Comparison of ENCODE assay signal across 13 cellular contexts in genomic region chr19:54199401-54199800, GRCh38. TPM values are rescaled to one million over a fixed set of nuclear protein-coding genes. Genes with fewer than 3 reads are reported as not detected.
A peak's percentile ranks its signal among the peaks of the same experiment; 100 is the strongest.
DNase-seq lines count a peak whose midpoint lies in the region; ATAC-seq, FAIRE-seq and TF ChIP-seq lines count a peak whose summit lies in the region.
"Had no signal": no experiment of that assay in that cellular context is flagged by ENCODE, and none has a peak within 500 bp of the region (broad histone marks: within the 10 kb centered on the region; RNA-seq: fewer than 3 reads in every experiment).

No MANE protein-coding gene starts in this region.

- in situ Hi-C loops in Panc1 (cut with HindIII; ENCODE audit: low pct_unique_long_range_greater_than_20kb, low sequenced_read_pairs): no loop called here

- H3K79me1 ChIP-seq in H1 (ENCODE audit: low read depth, low read length): peaks cover 6% of the 10 kb centered on the region; the same call in 1 of the 2 replicates

- peaks cover 23 to 30% of the 10 kb centered on the region in 2 experiments for H4K20me1 ChIP-seq in H1 (replicated peaks in 1 of 2; ENCODE audit: control insufficient read depth in 1 of 2, insufficient read depth in 2 of 2, low read length in 2 of 2)

- no peak overlapping the region for H3K56ac ChIP-seq in H1 (replicated peaks; ENCODE audit: insufficient read length, low read depth, low read length)

- H3K27me3 ChIP-seq in Panc1 (ENCODE audit: control insufficient read depth, insufficient read depth, low read length): no peaks in the 10 kb centered on the region
- H3K27me3 ChIP-seq in H1 (replicated peaks in 1 of 4; ENCODE audit: control insufficient read depth in 3 of 4, extremely low read depth in 1 of 4, insufficient read depth in 3 of 4, low read length in 3 of 4): no peaks in the 10 kb centered on the region

- peaks cover 25% of the 10 kb centered on the region for H3K36me3 ChIP-seq in Panc1 (ENCODE audit: control insufficient read depth, insufficient read depth, low read length)
- peaks cover 18 to 34% (median 25%) of the 10 kb centered on the region in 4 experiments for H3K36me3 ChIP-seq in H1 (ENCODE audit: control insufficient read depth in 2 of 4, insufficient read depth in 4 of 4, low read length in 3 of 4)

- peaks cover 20% of the 10 kb centered on the region for H3K23me2 ChIP-seq in H1 (ENCODE audit: low read depth, low read length)

- no TSS peak for BruUV-seq in Panc1 (replicated peaks; lab: Mats Ljungman, UMichigan)

- TF ChIP-seq CTCF in Panc1 (IDR thresholded peaks at IDR 0.05): no peak
- no peak for TF ChIP-seq CTCF in H1 (IDR thresholded peaks at IDR 0.05; ENCODE audit: control extremely low read depth in 1 of 3, insufficient read depth in 1 of 3, low read depth in 1 of 3, low read length in 3 of 3)

- H2AK5ac ChIP-seq in H1 (ENCODE audit: low read depth, low read length): no peak overlapping the region

- no peak overlapping the region for H3K4ac ChIP-seq in H1 (replicated peaks; ENCODE audit: insufficient read length, low read depth, low read length)

- H2BK5ac ChIP-seq in H1 (ENCODE audit: low read depth, low read length): no peak overlapping the region

- POLR2A ChIA-PET in Panc1 (lab: Charles Lee) (interaction anchor here (0.5 to 2.7 kb wide), 3 partner anchors 9 to 852 kb away, joined by 3 to 18 read pairs (median 5); partner anchors contain the start of genes MBOAT7 and TSEN34), H1 (lab: Charles Lee; ENCODE audit: partially characterized antibody) (interaction anchor here (0.8 to 28.7 kb wide), 18 partner anchors 8 to 422 kb away, joined by 3 to 909 read pairs (median 6); partner anchors contain the start of genes CNOT3, LENG1, MBOAT7 and PRPF31)

- no peak overlapping the region for H4K5ac ChIP-seq in H1 (ENCODE audit: insufficient read length, low read depth, low read length)

- no peak overlapping the region for H3K18ac ChIP-seq in H1 (ENCODE audit: extremely low read depth, low read length)

- no peak overlapping the region for H2BK15ac ChIP-seq in H1 (ENCODE audit: low read length)

- FAIRE-seq in H1 (lab: Jason Lieb, UNC): no peak

- CTCF ChIA-PET in Panc1 (lab: Charles Lee) (no interaction called here), H1 (lab: Charles Lee; ENCODE audit: partially characterized antibody) (interaction anchor here (0.6 to 3.2 kb wide), 4 partner anchors 10 to 67 kb away, joined by 3 to 10 read pairs (median 5); partner anchors contain the start of gene MBOAT7)

- H3K4me1 Mint-ChIP-seq in activated T-cell treated with anti-CD3 and anti-CD28 coated beads, Interleukin-2, amount 50 U/mL, for 4 hours (ENCODE audit: low read depth): peaks cover 35% of the 10 kb centered on the region
- peaks cover 20 to 43% of the 10 kb centered on the region in 2 donors for H3K4me1 Mint-ChIP-seq in stimulated activated naive B cell treated with anti-CD40 and anti-IgM and Interleukin-4, amounts not matched to agents 10 μg/mL and 1 μg/mL and 100 μg/mL, for 72 hours

- H3K4me1 ChIP-seq in Panc1 (ENCODE audit: control insufficient read depth, insufficient read depth, low read length) (peaks cover 26% of the 10 kb centered on the region), H1 (replicated peaks in 1 of 4; ENCODE audit: control insufficient read depth in 3 of 4, insufficient read depth in 4 of 4, low read length in 3 of 4) (peaks cover 9 to 23% (median 14%) of the 10 kb centered on the region in 4 experiments)

- H2AFZ ChIP-seq in H1 (ENCODE audit: low read length): no peak overlapping the region

- DNase-seq in activated T-cell treated with anti-CD3 and anti-CD28 coated beads, Interleukin-2, amount 50 U/mL, for 4 hours: no peak
- no peak for DNase-seq in activated T-cell treated with anti-CD3 and anti-CD28 coated beads, Interleukin-2, amount 50 U/mL, for 48 hours
- DNase-seq in Panc1 (ENCODE audit: low read depth, low spot score) (no peak), H1 (ENCODE audit: low read depth in 1 of 2, low spot score in 2 of 2) (no peak)
- no peak for DNase-seq in stimulated activated naive B cell treated with anti-CD40 and anti-IgM and Interleukin-4, amounts not matched to agents 10 μg/mL and 1 μg/mL and 100 μg/mL, for 72 hours
- DNase-seq: activated CD4-positive, alpha-beta T cell treated with anti-CD3 and anti-CD28 coated beads, Interleukin-2, amount 50 U/mL, for 48 hours; hippocampal formation; NCI-H1048; NCI-H524 had no signal

- 0 out of 7 replicates have a peak overlapping the region, but pooled peaks of 1 of the 4 experiments have one; percentile 30 for H3K9ac ChIP-seq in H1 (replicated peaks in 1 of 4; ENCODE audit: extremely low read depth in 1 of 4, low read depth in 3 of 4, low read length in 3 of 4)

- no peaks in the 10 kb centered on the region for H3K27me3 Mint-ChIP-seq in activated T-cell treated with anti-CD3 and anti-CD28 coated beads, Interleukin-2, amount 50 U/mL, for 4 hours (ENCODE audit: low read depth)
- H3K27me3 Mint-ChIP-seq in stimulated activated naive B cell treated with anti-CD40 and anti-IgM and Interleukin-4, amounts not matched to agents 10 μg/mL and 1 μg/mL and 100 μg/mL, for 72 hours: no peaks in the 10 kb centered on the region

- intact Hi-C loops in Panc1 (cut with micrococcal nuclease; ENCODE audit: unreplicated experiment): no loop called here

- no peak overlapping the region for H3K14ac ChIP-seq in H1 (ENCODE audit: insufficient read length)

- no peak overlapping the region for H2BK120ac ChIP-seq in H1 (replicated peaks; ENCODE audit: low read depth, low read length)

- 94% methylated on average over 16 of the region's 16 CpGs; no CpG with 5 or more reads in 1 of the 2 experiments for WGBS in H1 (ENCODE audit: extremely low coverage in 1 of 2, insufficient coverage in 1 of 2, insufficient read length in 1 of 2, insufficient replicate concordance in 2 of 2, low coverage in 1 of 2, low lambda C conversion rate in 2 of 2, missing lambda C conversion rate in 1 of 2), 2 experiments

- H2BK20ac ChIP-seq in H1 (ENCODE audit: low read length): no peak overlapping the region

- H3K9me3 ChIP-seq in Panc1 (ENCODE audit: control insufficient read depth, insufficient read depth, low read depth, low read length) (no peaks in the 10 kb centered on the region), H1 (ENCODE audit: insufficient read depth in 2 of 2, low read depth in 1 of 2, low read length in 1 of 2) (no peaks in the 10 kb centered on the region)

- peaks cover 29 to 38% of the 10 kb centered on the region in 2 experiments for H3K79me2 ChIP-seq in H1 (ENCODE audit: control insufficient read depth in 1 of 2, insufficient read depth in 2 of 2, low read length in 2 of 2)

- no peak overlapping the region for H4K91ac ChIP-seq in H1 (replicated peaks; ENCODE audit: insufficient read length, low read length)

- no peak for TF ChIP-seq EP300 in H1 (IDR thresholded peaks at IDR 0.05; ENCODE audit: borderline replicate concordance in 1 of 2, low read depth in 2 of 2, low read length in 2 of 2)

- no peak for TF ChIP-seq POLR2A in H1 (IDR thresholded peaks at IDR 0.05; ENCODE audit: control extremely low read depth in 1 of 2, low read depth in 2 of 2, low read length in 2 of 2)

- TF ChIP-seq RAD21 in H1 (IDR thresholded peaks at IDR 0.05 in 1 of 2, conservative IDR thresholded peaks at IDR 0.05 in 1 of 2; ENCODE audit: low read depth in 2 of 2, low read length in 2 of 2): no peak

- no peak overlapping the region for H2BK12ac ChIP-seq in H1 (ENCODE audit: low read depth, low read length)

- H4K8ac ChIP-seq in H1 (ENCODE audit: extremely low read depth, insufficient read depth, low read length): peak overlapping the region; percentile 62; the same call in 1 of the 2 replicates

- no peak for ATAC-seq in activated T-cell treated with anti-CD3 and anti-CD28 coated beads, Interleukin-2, amount 50 U/mL, for 4 hours
- ATAC-seq in Panc1 (no peak), HG03175 (IDR thresholded peaks at IDR 0.05; ENCODE audit: unreplicated experiment) (no peak), GM18868 (IDR thresholded peaks at IDR 0.05; ENCODE audit: unreplicated experiment) (no peak), GM19463 (IDR thresholded peaks at IDR 0.05; ENCODE audit: unreplicated experiment) (no peak)
- no peak for ATAC-seq in stimulated activated naive B cell treated with anti-CD40 and anti-IgM and Interleukin-4, amounts not matched to agents 10 μg/mL and 1 μg/mL and 100 μg/mL, for 72 hours (replicated peaks)

- no peaks in the 10 kb centered on the region for H3K9me3 Mint-ChIP-seq in activated T-cell treated with anti-CD3 and anti-CD28 coated beads, Interleukin-2, amount 50 U/mL, for 4 hours
- H3K9me3 Mint-ChIP-seq in stimulated activated naive B cell treated with anti-CD40 and anti-IgM and Interleukin-4, amounts not matched to agents 10 μg/mL and 1 μg/mL and 100 μg/mL, for 72 hours: no peaks in the 10 kb centered on the region

- no peak overlapping the region for H3K4me3 ChIP-seq in Panc1 (ENCODE audit: low read depth in 2 of 2, low read length in 2 of 2)
- no peak overlapping the region for H3K4me3 ChIP-seq in H1 (ENCODE audit: extremely low read depth in 1 of 4, insufficient read depth in 2 of 4, low read depth in 3 of 4, low read length in 4 of 4)

- H3K23ac ChIP-seq in H1 (ENCODE audit: insufficient read length): no peak overlapping the region

- H3K27ac Mint-ChIP-seq in stimulated activated naive B cell treated with anti-CD40 and anti-IgM and Interleukin-4, amounts not matched to agents 10 μg/mL and 1 μg/mL and 100 μg/mL, for 72 hours: peak overlapping the region; percentile 45

- H3K36me3 Mint-ChIP-seq in activated T-cell treated with anti-CD3 and anti-CD28 coated beads, Interleukin-2, amount 50 U/mL, for 4 hours (ENCODE audit: insufficient read depth): peaks cover 43% of the 10 kb centered on the region
- H3K36me3 Mint-ChIP-seq in stimulated activated naive B cell treated with anti-CD40 and anti-IgM and Interleukin-4, amounts not matched to agents 10 μg/mL and 1 μg/mL and 100 μg/mL, for 72 hours: peaks cover 40 to 59% of the 10 kb centered on the region in 2 donors

- H3K27ac ChIP-seq in Panc1 (ENCODE audit: low read length) (peak overlapping the region; percentile 19; the same call in 1 of the 2 replicates), H1 (ENCODE audit: low read depth, low read length) (no peak overlapping the region)

- peak overlapping the region; percentile 77 for H3K4me3 Mint-ChIP-seq in activated T-cell treated with anti-CD3 and anti-CD28 coated beads, Interleukin-2, amount 50 U/mL, for 4 hours
- peak overlapping the region; percentile 71 to 78 for H3K4me3 Mint-ChIP-seq in stimulated activated naive B cell treated with anti-CD40 and anti-IgM and Interleukin-4, amounts not matched to agents 10 μg/mL and 1 μg/mL and 100 μg/mL, for 72 hours

- peak overlapping the region in 1 of 2 experiments; percentile 60; a peak in 1 of 4 replicates for H3K4me2 ChIP-seq in H1 (ENCODE audit: insufficient read depth in 1 of 2, low read depth in 2 of 2, low read length in 2 of 2)

RNA-seq across cellular contexts. Expression of gene RPS9, which starts 1.3 kb away (rescaled TPM):
- total RNA-seq in activated T-cell treated with anti-CD3 and anti-CD28 coated beads, Interleukin-2, amount 50 U/mL, for 4 hours: 1,000 to 10,000 TPM; 2,430 to 2,508 (median 2,489) TPM
- total RNA-seq in Panc1 (2021; ENCODE audit: unreplicated experiment): 823 TPM
- 1,638 TPM for polyA plus RNA-seq in Panc1 (2012; ENCODE audit: insufficient read length)
- 1,609 and 1,661 TPM in 2 replicates for total RNA-seq in H1 (2021; fragmentation: NEBNext Ultra II Directional; extraction: Animal tissue kit (Norgen Biotek cat#: 25700))
- polyA plus RNA-seq in H1 (2011; rRNA removed): 4,172 and 4,900 TPM in 2 replicates
- polyA plus RNA-seq in H1 (2011; cell fraction: cytosol; rRNA removed): 5,332 TPM
- polyA plus RNA-seq in H1 (2011; cell fraction: nucleus; rRNA removed): 5,270 TPM
- 3,362 to 4,178 TPM (median 3,966 TPM) in 4 replicates for polyA plus RNA-seq in H1 (2012, experiment 1 of 2)
- 9,430 TPM for polyA plus RNA-seq in H1 (2012, experiment 2 of 2)
- 2,233 TPM for polyA plus RNA-seq in H1 (2013, experiment 1 of 2)
- 2,125 TPM for polyA plus RNA-seq in H1 (2013, experiment 2 of 2)
- 567 and 625 TPM in 2 replicates for polyA minus RNA-seq in H1 (2011; rRNA and poly(A)+ RNA removed)
- polyA minus RNA-seq in H1 (2011; cell fraction: cytosol; rRNA and poly(A)+ RNA removed): 569 TPM
- polyA minus RNA-seq in H1 (2011; cell fraction: nucleus; rRNA and poly(A)+ RNA removed): 727 TPM

RNA-seq across cellular contexts. Expression of gene TSEN34, which starts 8.3 kb away (rescaled TPM):
- 10 to 100 TPM; 22.7 to 29.1 (median 25.9) TPM for total RNA-seq in activated T-cell treated with anti-CD3 and anti-CD28 coated beads, Interleukin-2, amount 50 U/mL, for 4 hours
- 194 TPM for total RNA-seq in Panc1 (2021; ENCODE audit: unreplicated experiment)
- 160 TPM for polyA plus RNA-seq in Panc1 (2012; ENCODE audit: insufficient read length)
- total RNA-seq in H1 (2021; fragmentation: NEBNext Ultra II Directional; extraction: Animal tissue kit (Norgen Biotek cat#: 25700)): 22.5 and 24.2 TPM in 2 replicates
- 52.3 and 55.4 TPM in 2 replicates for polyA plus RNA-seq in H1 (2011; rRNA removed)
- polyA plus RNA-seq in H1 (2011; cell fraction: cytosol; rRNA removed): 35.5 TPM
- 34.2 TPM for polyA plus RNA-seq in H1 (2011; cell fraction: nucleus; rRNA removed)
- 10.7 to 23.5 TPM (median 21.4 TPM) in 4 replicates for polyA plus RNA-seq in H1 (2012, experiment 1 of 2)
- polyA plus RNA-seq in H1 (2012, experiment 2 of 2): 30.6 TPM
- 23.3 TPM for polyA plus RNA-seq in H1 (2013, experiment 1 of 2)
- polyA plus RNA-seq in H1 (2013, experiment 2 of 2): 23.9 TPM
- polyA minus RNA-seq in H1 (2011; rRNA and poly(A)+ RNA removed): 9.1 and 15.3 TPM in 2 replicates
- 14.9 TPM for polyA minus RNA-seq in H1 (2011; cell fraction: cytosol; rRNA and poly(A)+ RNA removed)
- 13.4 TPM for polyA minus RNA-seq in H1 (2011; cell fraction: nucleus; rRNA and poly(A)+ RNA removed)

RNA-seq across cellular contexts. Expression of gene MBOAT7, which starts 10.0 kb away (rescaled TPM):
- total RNA-seq in activated T-cell treated with anti-CD3 and anti-CD28 coated beads, Interleukin-2, amount 50 U/mL, for 4 hours: 100 to 1,000 TPM in 2 of 3 donors, 10 to 100 TPM in 1; 96.3 to 122 (median 108) TPM
- total RNA-seq in Panc1 (2021; ENCODE audit: unreplicated experiment): 264 TPM
- 301 TPM for polyA plus RNA-seq in Panc1 (2012; ENCODE audit: insufficient read length)
- 90.9 and 103 TPM in 2 replicates for total RNA-seq in H1 (2021; fragmentation: NEBNext Ultra II Directional; extraction: Animal tissue kit (Norgen Biotek cat#: 25700))
- polyA plus RNA-seq in H1 (2011; rRNA removed): 85.5 and 147 TPM in 2 replicates
- 55.1 TPM for polyA plus RNA-seq in H1 (2011; cell fraction: cytosol; rRNA removed)
- 111 TPM for polyA plus RNA-seq in H1 (2011; cell fraction: nucleus; rRNA removed)
- 67.8 to 94.5 TPM (median 90.7 TPM) in 4 replicates for polyA plus RNA-seq in H1 (2012, experiment 1 of 2)
- polyA plus RNA-seq in H1 (2012, experiment 2 of 2): 98.0 TPM
- polyA plus RNA-seq in H1 (2013, experiment 1 of 2): 186 TPM
- polyA plus RNA-seq in H1 (2013, experiment 2 of 2): 198 TPM
- polyA minus RNA-seq in H1 (2011; rRNA and poly(A)+ RNA removed): 25.7 and 31.5 TPM in 2 replicates
- polyA minus RNA-seq in H1 (2011; cell fraction: cytosol; rRNA and poly(A)+ RNA removed): 60.0 TPM
- polyA minus RNA-seq in H1 (2011; cell fraction: nucleus; rRNA and poly(A)+ RNA removed): 54.3 TPM

RNA-seq across cellular contexts. Expression of gene LILRB3, which starts 23.4 kb away (rescaled TPM):
- total RNA-seq in activated T-cell treated with anti-CD3 and anti-CD28 coated beads, Interleukin-2, amount 50 U/mL, for 4 hours: not detected
- total RNA-seq in Panc1 (2021; ENCODE audit: unreplicated experiment): 0.18 TPM
- polyA plus RNA-seq in Panc1 (2012; ENCODE audit: insufficient read length): 0.47 TPM
- not detected in 2 replicates for total RNA-seq in H1 (2021; fragmentation: NEBNext Ultra II Directional; extraction: Animal tissue kit (Norgen Biotek cat#: 25700))
- not detected in 2 replicates for polyA plus RNA-seq in H1 (2011; rRNA removed)
- polyA plus RNA-seq in H1 (2011; cell fraction: cytosol; rRNA removed): not detected
- polyA plus RNA-seq in H1 (2011; cell fraction: nucleus; rRNA removed): not detected
- polyA plus RNA-seq in H1 (2012, experiment 1 of 2): 0.08 to 0.80 TPM (median 0.11 TPM) in 4 replicates
- 0.12 TPM for polyA plus RNA-seq in H1 (2012, experiment 2 of 2)
- not detected for polyA plus RNA-seq in H1 (2013, experiment 1 of 2)
- polyA plus RNA-seq in H1 (2013, experiment 2 of 2): not detected
- not detected in 2 replicates for polyA minus RNA-seq in H1 (2011; rRNA and poly(A)+ RNA removed)
- not detected for polyA minus RNA-seq in H1 (2011; cell fraction: cytosol; rRNA and poly(A)+ RNA removed)
- polyA minus RNA-seq in H1 (2011; cell fraction: nucleus; rRNA and poly(A)+ RNA removed): not detected

RNA-seq across cellular contexts. Expression of gene TMC4, which starts 26.4 kb away (rescaled TPM):
- total RNA-seq in activated T-cell treated with anti-CD3 and anti-CD28 coated beads, Interleukin-2, amount 50 U/mL, for 4 hours: under 1 TPM; 0.63 to 0.98 (median 0.79) TPM
- 5.1 TPM for total RNA-seq in Panc1 (2021; ENCODE audit: unreplicated experiment)
- 8.4 TPM for polyA plus RNA-seq in Panc1 (2012; ENCODE audit: insufficient read length)
- 5.5 and 6.8 TPM in 2 replicates for total RNA-seq in H1 (2021; fragmentation: NEBNext Ultra II Directional; extraction: Animal tissue kit (Norgen Biotek cat#: 25700))
- polyA plus RNA-seq in H1 (2011; rRNA removed): 6.3 and 12.8 TPM in 2 replicates
- 4.3 TPM for polyA plus RNA-seq in H1 (2011; cell fraction: cytosol; rRNA removed)
- 15.9 TPM for polyA plus RNA-seq in H1 (2011; cell fraction: nucleus; rRNA removed)
- polyA plus RNA-seq in H1 (2012, experiment 1 of 2): 6.0 to 13.0 TPM (median 9.6 TPM) in 4 replicates
- polyA plus RNA-seq in H1 (2012, experiment 2 of 2): 4.5 TPM
- 4.2 TPM for polyA plus RNA-seq in H1 (2013, experiment 1 of 2)
- 5.4 TPM for polyA plus RNA-seq in H1 (2013, experiment 2 of 2)
- 0.57 and 0.85 TPM in 2 replicates for polyA minus RNA-seq in H1 (2011; rRNA and poly(A)+ RNA removed)
- polyA minus RNA-seq in H1 (2011; cell fraction: cytosol; rRNA and poly(A)+ RNA removed): not detected
- 2.9 TPM for polyA minus RNA-seq in H1 (2011; cell fraction: nucleus; rRNA and poly(A)+ RNA removed)
- total RNA-seq: SK-MEL-5 had no signal
